ENCODE assay signal across 9 cellular contexts in genomic region chr5:170522211-170523128, GRCh38. TPM values are rescaled to one million over a fixed set of nuclear protein-coding genes. Genes with fewer than 3 reads are reported as not detected.
DNase-seq lines count a peak whose midpoint lies in the region; ATAC-seq and TF ChIP-seq lines count a peak whose summit lies in the region.
"Had no signal": no experiment of that assay in that cellular context is flagged by ENCODE, and none has a peak within 500 bp of the region (broad histone marks: within the 10 kb centered on the region; RNA-seq: fewer than 3 reads in every experiment).

No MANE protein-coding gene starts in this region.

- H3K27ac ChIP-seq in PC-9 = peak overlapping the region; percentile 44

- POLR2A ChIA-PET in PC-9 (lab: Charles Lee; ENCODE audit: unreplicated experiment) = no interaction called here

- no peaks in the 10 kb centered on the region for H3K36me3 Mint-ChIP-seq in activated naive CD4-positive, alpha-beta T cell treated with anti-CD3 and anti-CD28 coated beads, Interleukin-2, amount 10 ng/mL, durations not matched to agents 7 days and 5 days

- TF ChIP-seq CTCF in PC-9 (conservative IDR thresholded peaks at IDR 0.05) (no peak), epithelial cell of esophagus (IDR thresholded peaks at IDR 0.05; ENCODE audit: insufficient read depth, low read depth, low read length, missing control alignments) (no peak)

- CTCF ChIA-PET in PC-9 (lab: Charles Lee) = no interaction called here
- CTCF ChIA-PET in activated naive CD4-positive, alpha-beta T cell treated with anti-CD3 and anti-CD28 coated beads, Interleukin-2, amount 10 ng/mL, durations not matched to agents 7 days and 5 days (lab: Charles Lee) = no interaction called here

- no TSS peak for BruUV-seq in PC-9 (replicated peaks; lab: Mats Ljungman, UMichigan)

- H3F3A ChIP-seq in PC-9 (ENCODE audit: insufficient read depth, low read depth) = peaks cover 14% of the 10 kb centered on the region; the same call in 1 of the 2 replicates

- peaks cover 15% of the 10 kb centered on the region for H3K27me3 Mint-ChIP-seq in activated naive CD4-positive, alpha-beta T cell treated with anti-CD3 and anti-CD28 coated beads, Interleukin-2, amount 10 ng/mL, durations not matched to agents 7 days and 5 days

- no peaks in the 10 kb centered on the region for H3K79me2 ChIP-seq in PC-9 (ENCODE audit: low read depth)

- H3K27me3 ChIP-seq in PC-9 (ENCODE audit: insufficient read depth, low read depth) = no peaks in the 10 kb centered on the region

- DNase-seq in NOMO-1 treated with DMSO at 0.1 percent for 48 hours (lab: John Stamatoyannopoulos, UW; ENCODE audit: unreplicated experiment) = peak; percentile 43
- no peak for DNase-seq in NOMO-1 treated with dmso at 0.1 percent for 144 hours (lab: John Stamatoyannopoulos, UW; ENCODE audit: unreplicated experiment)
- DNase-seq in PC-9 = peak; percentile 20 to 95
- peak; percentile 51 for DNase-seq in epithelial cell of esophagus (ENCODE audit: low read depth)
- peak; percentile 33 for DNase-seq in stromal cell of bone marrow (ENCODE audit: low read depth)
- no peak for DNase-seq in activated naive CD4-positive, alpha-beta T cell treated with anti-CD3 and anti-CD28 coated beads, Interleukin-2, amount 10 ng/mL, durations not matched to agents 7 days and 5 days
- DNase-seq in AML-193 (lab: John Stamatoyannopoulos, UW) = no peak

- intact Hi-C loops in PC-9 (cut with micrococcal nuclease; ENCODE audit: unreplicated experiment) = no loop called here

- peak overlapping the region; percentile 67 for H3K4me2 ChIP-seq in PC-9

- no peaks in the 10 kb centered on the region for H4K20me1 ChIP-seq in PC-9 (ENCODE audit: insufficient read depth)

- H3K27ac Mint-ChIP-seq in activated naive CD4-positive, alpha-beta T cell treated with anti-CD3 and anti-CD28 coated beads, Interleukin-2, amount 10 ng/mL, durations not matched to agents 7 days and 5 days = no peak overlapping the region
- H3K27ac Mint-ChIP-seq: stimulated activated naive CD8-positive, alpha-beta T cell treated with anti-CD3 and anti-CD28 coated beads, Interleukin-15, Interleukin-2, amounts not matched to agents 100 ng/mL and 50 ng/mL, for 24 hours had no signal

- H3K4me3 ChIP-seq in PC-9 (no peak overlapping the region), epithelial cell of esophagus (ENCODE audit: low read length) (no peak overlapping the region)

- H3K9me3 Mint-ChIP-seq in activated naive CD4-positive, alpha-beta T cell treated with anti-CD3 and anti-CD28 coated beads, Interleukin-2, amount 10 ng/mL, durations not matched to agents 7 days and 5 days = no peaks in the 10 kb centered on the region
- H3K9me3 Mint-ChIP-seq: stimulated activated naive CD8-positive, alpha-beta T cell treated with anti-CD3 and anti-CD28 coated beads, Interleukin-15, Interleukin-2, amounts not matched to agents 100 ng/mL and 50 ng/mL, for 24 hours had no signal

- no peaks in the 10 kb centered on the region for H3K4me1 Mint-ChIP-seq in activated naive CD4-positive, alpha-beta T cell treated with anti-CD3 and anti-CD28 coated beads, Interleukin-2, amount 10 ng/mL, durations not matched to agents 7 days and 5 days

- no peaks in the 10 kb centered on the region for H3K36me3 ChIP-seq in PC-9 (ENCODE audit: low read depth)

- ATAC-seq in GM21423 (IDR thresholded peaks at IDR 0.05; ENCODE audit: unreplicated experiment) = no peak

- H3K9me2 ChIP-seq in PC-9 (ENCODE audit: insufficient read depth) = no peaks in the 10 kb centered on the region

- H3K4me3 Mint-ChIP-seq in activated naive CD4-positive, alpha-beta T cell treated with anti-CD3 and anti-CD28 coated beads, Interleukin-2, amount 10 ng/mL, durations not matched to agents 7 days and 5 days = no peak overlapping the region
- H3K4me3 Mint-ChIP-seq: stimulated activated naive CD8-positive, alpha-beta T cell treated with anti-CD3 and anti-CD28 coated beads, Interleukin-15, Interleukin-2, amounts not matched to agents 100 ng/mL and 50 ng/mL, for 24 hours had no signal

- H3K9me3 ChIP-seq in PC-9 (ENCODE audit: insufficient read depth, low read depth) = no peaks in the 10 kb centered on the region; the same call in 1 of the 2 replicates

- H3K4me1 ChIP-seq in PC-9 (replicated peaks; ENCODE audit: insufficient read depth) = peaks cover 20% of the 10 kb centered on the region

- no peak overlapping the region for H2AFZ ChIP-seq in PC-9

RNA-seq across cellular contexts. Expression of gene KCNIP1, which starts 18.6 kb away (rescaled TPM):
- not detected in 2 replicates for total RNA-seq in PC-9 (2021)

Comparison
In these comparisons a context has a peak if more than half of its experiments do, and no peak if none do; other contexts are left out.
1. DNase-seq: peak in NOMO-1 treated with DMSO at 0.1 percent for 48 hours (single experiment), PC-9 (2 of 2), epithelial cell of esophagus (single experiment) and stromal cell of bone marrow (single experiment); none in NOMO-1 treated with dmso at 0.1 percent for 144 hours (single experiment), activated naive CD4-positive, alpha-beta T cell treated with anti-CD3 and anti-CD28 coated beads, Interleukin-2, amount 10 ng/mL, durations not matched to agents 7 days and 5 days (single experiment) and AML-193 (0 of 2).